Comparison of ENCODE assay signal across 40 cellular contexts in genomic region chrX:50927127-50927526, GRCh38. TPM values are rescaled to one million over a fixed set of nuclear protein-coding genes. Genes with fewer than 3 reads are reported as not detected.
"Had no signal": no experiment of that assay in that cellular context is flagged by ENCODE, and none has a peak within 500 bp of the region (broad histone marks: within the 10 kb centered on the region; RNA-seq: fewer than 3 reads in every experiment).

No MANE protein-coding gene starts in this region.

- H3K9me3 ChIP-seq: adrenal gland, ascending aorta, body of pancreas, breast epithelium had no signal

- ATAC-seq: activated naive CD4-positive, alpha-beta T cell treated with anti-CD3 and anti-CD28 coated beads, Interleukin-2, amount 50 U/mL, for 72 hours; activated naive CD8-positive, alpha-beta T cell treated with anti-CD3 and anti-CD28 coated beads, Interleukin-2, amount 50 U/mL, for 24 hours; activated T-cell treated with anti-CD3 and anti-CD28 coated beads, Interleukin-2, amount 50 U/mL, for 4 hours; activated T-cell treated with anti-CD3 and anti-CD28 coated beads, Interleukin-2, amount 50 U/mL, for 72 hours; activated T-helper 17 cell treated with anti-CD3 and anti-CD28 coated beads, Interleukin-2, amount 50 U/mL, for 72 hours; body of pancreas had no signal

- H3K27ac ChIP-seq: adrenal gland, ascending aorta, body of pancreas, brain microvascular endothelial cell, breast epithelium, cardiac muscle cell had no signal

- H3K36me3 ChIP-seq: adrenal gland, ascending aorta, brain microvascular endothelial cell, breast epithelium, cardiac muscle cell had no signal

- H3K4me3 ChIP-seq: adrenal gland, ascending aorta, body of pancreas, breast epithelium, cardiac muscle cell had no signal

- H3K4me1 ChIP-seq: adrenal gland, ascending aorta, body of pancreas, breast epithelium had no signal

- H3K27me3 ChIP-seq: ascending aorta, body of pancreas, brain microvascular endothelial cell, cardiac muscle cell had no signal

- DNase-seq: activated effector memory CD4-positive, alpha-beta T cell treated with anti-CD3 and anti-CD28 coated beads, Interleukin-2, amount 50 U/mL, for 16 hours; activated effector memory CD4-positive, alpha-beta T cell treated with Interleukin-2 at 50 U/mL for 16 hours; activated gamma-delta T cell; activated gamma-delta T cell treated with Interleukin-2 at 50 U/mL for 16 hours; activated naive CD4-positive, alpha-beta T cell; activated naive CD4-positive, alpha-beta T cell treated with anti-CD3 and anti-CD28 coated beads for 36 hours; activated naive CD4-positive, alpha-beta T cell treated with anti-CD3 and anti-CD28 coated beads, Interleukin-2, amount 10 ng/mL, durations not matched to agents 7 days and 5 days; activated naive CD4-positive, alpha-beta T cell treated with anti-CD3 and anti-CD28 coated beads, Interleukin-2, amount 50 U/mL, for 16 hours; activated naive CD4-positive, alpha-beta T cell treated with Interleukin-2 at 50 U/mL for 16 hours; activated naive CD8-positive, alpha-beta T cell treated with anti-CD3 and anti-CD28 coated beads for 36 hours; activated naive CD8-positive, alpha-beta T cell treated with anti-CD3 and anti-CD28 coated beads, Interleukin-2, amount 10 ng/mL, durations not matched to agents 7 days and 5 days; activated naive CD8-positive, alpha-beta T cell treated with anti-CD3 and anti-CD28 coated beads, Interleukin-2, amount 50 U/mL, for 24 hours; activated T-cell treated with anti-CD3 and anti-CD28 coated beads, Interleukin-2, amount 50 U/mL, for 1 hour; activated T-cell treated with anti-CD3 and anti-CD28 coated beads, Interleukin-2, amount 50 U/mL, for 24 hours; activated T-cell treated with anti-CD3 and anti-CD28 coated beads, Interleukin-2, amount 50 U/mL, for 4 hours; activated T-cell treated with anti-CD3 and anti-CD28 coated beads, Interleukin-2, amount 50 U/mL, for 48 hours; activated T-cell treated with anti-CD3 and anti-CD28 coated beads, Interleukin-2, amount 50 U/mL, for 72 hours; adrenal gland; amniotic stem cell; amygdala; anterior cingulate cortex; aorta; body of pancreas; brain microvascular endothelial cell; caudate nucleus; central memory CD4-positive, alpha-beta T cell; cerebellar nuclear complex had no signal

RNA-seq across cellular contexts. Expression of gene BMP15, which starts 16.6 kb away (rescaled TPM):
- total RNA-seq: activated naive CD4-positive, alpha-beta T cell treated with anti-CD3 and anti-CD28 coated beads for 36 hours; activated naive CD4-positive, alpha-beta T cell treated with anti-CD3 and anti-CD28 coated beads, Interleukin-2, amount 50 U/mL, for 72 hours; activated naive CD8-positive, alpha-beta T cell treated with anti-CD3 and anti-CD28 coated beads for 36 hours; activated naive CD8-positive, alpha-beta T cell treated with anti-CD3 and anti-CD28 coated beads, Interleukin-2, amount 10 ng/mL, durations not matched to agents 7 days and 5 days; activated T-cell treated with anti-CD3 and anti-CD28 coated beads, Interleukin-2, amount 50 U/mL, for 4 hours; activated T-cell treated with anti-CD3 and anti-CD28 coated beads, Interleukin-2, amount 50 U/mL, for 72 hours; activated T-helper 1 cell treated with anti-CD3 and anti-CD28 coated beads, Interleukin-12 subunit alpha, Interleukin-12 subunit beta, Interleukin-2, Interleukin-4 antibody, amounts not matched to agents 30 ng/mL and 10 ng/mL and 1 ng/mL, durations not matched to agents 14 hours and 24 hours and 36 hours; activated T-helper 17 cell treated with anti-CD3 and anti-CD28 coated beads, Interleukin-2, amount 50 U/mL, for 72 hours; activated T-helper 2 cell treated with anti-CD3 and anti-CD28 coated beads, Interferon-gamma antibody, Interleukin-2, Interleukin-4, amounts not matched to agents 10 μg/mL and 5 μg/mL and 100 μg/mL, durations not matched to agents 14 hours and 24 hours and 36 hours; adrenal gland; aorta; ascending aorta; astrocyte; body of pancreas; breast epithelium; bronchial epithelial cell; cardiac muscle cell; cardiac septum; cerebellum; chondrocyte had no signal
- polyA plus RNA-seq: adipose tissue, adrenal gland, aorta, cardiac muscle cell had no signal
